14 cellular contexts compared by ENCODE assay signal in genomic region chr2:157840568-157841156, GRCh38. TPM values are rescaled to one million over a fixed set of nuclear protein-coding genes. Genes with fewer than 3 reads are reported as not detected.
DNase-seq lines count a peak whose midpoint lies in the region; ATAC-seq and TF ChIP-seq lines count a peak whose summit lies in the region.
"Had no signal": no experiment of that assay in that cellular context is flagged by ENCODE, and none has a peak within 500 bp of the region (broad histone marks: within the 10 kb centered on the region; RNA-seq: fewer than 3 reads in every experiment).

No MANE protein-coding gene starts in this region.

- H3K36me3 Mint-ChIP-seq in natural killer cell, result no peaks in the 10 kb centered on the region

- no peaks in the 10 kb centered on the region for H3K9me2 ChIP-seq in hepatocyte (replicated peaks; ENCODE audit: insufficient read depth)

- H3K36me3 ChIP-seq in hepatocyte (replicated peaks; ENCODE audit: insufficient read depth, low read depth), result no peaks in the 10 kb centered on the region
- H3K36me3 ChIP-seq in gastrocnemius medialis, result no peaks in the 10 kb centered on the region

- intact Hi-C loops in gastrocnemius medialis (cut with DNase I; ENCODE audit: low total_unique reads) (no loop called here), natural killer cell (cut with micrococcal nuclease) (no loop called here)

- no peaks in the 10 kb centered on the region for H3K9me3 Mint-ChIP-seq in natural killer cell
- H3K9me3 Mint-ChIP-seq: central memory CD8-positive, alpha-beta T cell had no signal

- H3K27ac ChIP-seq in hepatocyte (peak overlapping the region; percentile 90), gastrocnemius medialis (peak overlapping the region; percentile 83 to 91 (median 90))
- H3K27ac ChIP-seq: HL-60 had no signal

- in situ Hi-C loops in astrocyte of the spinal cord (cut with HindIII; ENCODE audit: low sequenced_read_pairs), result no loop called here
- in situ Hi-C loops in gastrocnemius medialis (cut with MboI; ENCODE audit: low sequenced_read_pairs in 4 of 4), result no loop called here

- ATAC-seq in gastrocnemius medialis, result peak; percentile 31 to 45
- ATAC-seq in natural killer cell, result no peak
- ATAC-seq in HG03457 (IDR thresholded peaks at IDR 0.05; ENCODE audit: unreplicated experiment), result no peak
- ATAC-seq: activated CD8-positive, alpha-beta memory T cell treated with anti-CD3 and anti-CD28 coated beads, Interleukin-2, amount 10 ng/mL, durations not matched to agents 7 days and 5 days had no signal

- WGBS in hepatocyte (ENCODE audit: low lambda C conversion rate, missing lambda C conversion rate), result 52% methylated on average over 10 of the region's 10 CpGs

- H3K9me3 ChIP-seq in hepatocyte (ENCODE audit: low read depth) (no peaks in the 10 kb centered on the region), gastrocnemius medialis (no peaks in the 10 kb centered on the region)

- no peak overlapping the region for H3K4me3 Mint-ChIP-seq in natural killer cell
- H3K4me3 Mint-ChIP-seq: activated CD8-positive, alpha-beta memory T cell treated with anti-CD3 and anti-CD28 coated beads, Interleukin-2, amount 10 ng/mL, durations not matched to agents 7 days and 5 days; central memory CD8-positive, alpha-beta T cell had no signal

- H3K27me3 ChIP-seq in hepatocyte (no peaks in the 10 kb centered on the region), gastrocnemius medialis (no peaks in the 10 kb centered on the region)

- TF ChIP-seq POLR2A in gastrocnemius medialis (IDR thresholded peaks at IDR 0.05) (no peak), erythroblast (IDR thresholded peaks at IDR 0.05; ENCODE audit: low read length) (no peak)

- H3K4me3 ChIP-seq in astrocyte of the spinal cord (ENCODE audit: low read depth, low read length), result no peak overlapping the region
- no peak overlapping the region for H3K4me3 ChIP-seq in hepatocyte
- peak overlapping the region in 1 of 4 donors; percentile 4 for H3K4me3 ChIP-seq in gastrocnemius medialis

- TF ChIP-seq CTCF in astrocyte of the spinal cord (IDR thresholded peaks at IDR 0.05; ENCODE audit: low read depth, low read length) (peak; percentile 10), hepatocyte (IDR thresholded peaks at IDR 0.05; ENCODE audit: poor library complexity) (no peak), gastrocnemius medialis (IDR thresholded peaks at IDR 0.05 in 4 of 5, conservative IDR thresholded peaks at IDR 0.05 in 1 of 5) (peak in 3 of 5 experiments; percentile 23 to 45 (median 29)), natural killer cell (IDR thresholded peaks at IDR 0.05) (no peak)

- H3K79me2 ChIP-seq in hepatocyte, result peaks cover 61% of the 10 kb centered on the region

- H4K20me1 ChIP-seq in hepatocyte (ENCODE audit: insufficient read depth, poor library complexity, severe bottlenecking), result no peaks in the 10 kb centered on the region

- DNase-seq in NCI-H1092 (lab: John Stamatoyannopoulos, UW) (peak; percentile 35), astrocyte of the spinal cord (ENCODE audit: low read depth, low spot score) (peak; percentile 66), hepatocyte (ENCODE audit: low spot score) (peak; percentile 65), gastrocnemius medialis (peak; percentile 84 to 86), natural killer cell (no peak), erythroblast (lab: John Stamatoyannopoulos, UW) (no peak)
- no peak for DNase-seq in stimulated activated CD4-positive, alpha-beta T cell treated with anti-CD3 and anti-CD28 coated beads, Interleukin-2, amount 100 ng/mL, for 48 hours
- DNase-seq: activated CD8-positive, alpha-beta memory T cell treated with anti-CD3 and anti-CD28 coated beads, Interleukin-2, amount 10 ng/mL, durations not matched to agents 7 days and 5 days; COR-L47; NCI-H2081; SW 1271 had no signal

- no peaks in the 10 kb centered on the region for H3K27me3 Mint-ChIP-seq in natural killer cell (ENCODE audit: low read depth in 2 of 2)
- H3K27me3 Mint-ChIP-seq: activated CD8-positive, alpha-beta memory T cell treated with anti-CD3 and anti-CD28 coated beads, Interleukin-2, amount 10 ng/mL, durations not matched to agents 7 days and 5 days; central memory CD8-positive, alpha-beta T cell had no signal

- peak overlapping the region; percentile 45 for H3K4me2 ChIP-seq in hepatocyte

- peaks cover 4 to 11% of the 10 kb centered on the region in 2 donors for H3K4me1 Mint-ChIP-seq in natural killer cell

- H2AFZ ChIP-seq in hepatocyte, result no peak overlapping the region

- no peak overlapping the region for H3K27ac Mint-ChIP-seq in natural killer cell
- H3K27ac Mint-ChIP-seq: activated CD8-positive, alpha-beta memory T cell treated with anti-CD3 and anti-CD28 coated beads, Interleukin-2, amount 10 ng/mL, durations not matched to agents 7 days and 5 days had no signal

- H3K4me1 ChIP-seq in hepatocyte (ENCODE audit: insufficient read depth) (peaks cover 49% of the 10 kb centered on the region), gastrocnemius medialis (peaks cover 82 to 93% of the 10 kb centered on the region in 2 donors)

RNA-seq across cellular contexts. Expression of gene ACVR1, which starts 35.5 kb away (rescaled TPM):
- total RNA-seq in hepatocyte (19.1 and 19.6 TPM in 2 replicates), gastrocnemius medialis (10 to 100 TPM; 10.8 to 18.4 (median 12.2) TPM), natural killer cell (1 to 10 TPM; 3.3 to 6.9 (median 6.1) TPM)
- 16.9 and 20.1 TPM in 2 replicates for polyA plus RNA-seq in hepatocyte

Comparison
In these comparisons a context has a peak if more than half of its experiments do, and no peak if none do; other contexts are left out.
1. DNase-seq: peak in NCI-H1092 (single experiment), astrocyte of the spinal cord (single experiment), hepatocyte (single experiment) and gastrocnemius medialis (2 of 2); none in natural killer cell (single experiment), stimulated activated CD4-positive, alpha-beta T cell treated with anti-CD3 and anti-CD28 coated beads, Interleukin-2, amount 100 ng/mL, for 48 hours (0 of 2) and erythroblast (0 of 2).
2. CTCF ChIP-seq: peak in astrocyte of the spinal cord (single experiment) and gastrocnemius medialis (3 of 5); none in hepatocyte (single experiment) and natural killer cell (single experiment).
3. ATAC-seq: peak in gastrocnemius medialis (2 of 2); none in natural killer cell (0 of 3) and HG03457 (single experiment).